Comparison of ENCODE assay signal across 11 cellular contexts in the genomic region with DNA sequence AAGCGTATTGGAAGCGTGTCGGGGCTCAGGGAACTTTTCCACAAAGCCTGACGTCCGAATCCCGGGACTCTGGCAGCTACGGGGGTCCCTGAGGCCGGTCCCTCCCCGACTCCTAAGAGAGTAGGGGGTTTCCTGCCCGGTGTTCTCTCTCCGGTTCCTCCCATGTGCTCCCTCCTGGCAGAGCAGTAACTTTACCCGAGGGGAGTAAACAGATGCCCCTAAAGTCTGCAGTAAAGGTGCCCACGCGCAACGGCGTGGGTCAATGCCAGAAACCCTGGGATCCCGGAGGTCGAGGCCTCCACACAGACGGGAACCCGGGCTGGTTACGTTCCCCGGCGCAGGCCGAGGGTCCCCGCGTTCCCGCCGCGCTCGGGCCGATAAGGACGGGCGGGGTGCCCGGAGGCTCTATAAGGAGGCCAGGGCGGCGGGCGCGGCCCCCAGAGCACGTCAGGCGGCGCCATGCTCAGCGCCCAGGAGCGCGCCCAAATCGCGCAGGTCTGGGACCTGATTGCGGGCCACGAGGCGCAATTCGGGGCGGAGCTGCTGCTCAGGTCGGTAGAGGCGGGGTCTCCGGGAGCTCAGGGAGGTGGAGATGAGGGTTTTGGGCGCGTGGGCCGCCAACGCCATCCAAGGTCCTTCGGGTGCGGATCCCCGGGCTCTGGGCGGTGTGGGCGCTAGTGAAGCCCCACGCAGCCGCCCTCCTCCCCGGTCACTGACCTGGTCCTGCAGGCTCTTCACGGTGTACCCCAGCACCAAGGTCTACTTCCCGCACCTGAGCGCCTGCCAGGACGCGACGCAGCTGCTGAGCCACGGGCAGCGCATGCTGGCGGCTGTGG. TPM values are rescaled to one million over a fixed set of nuclear protein-coding genes. Genes with fewer than 3 reads are reported as not detected.
DNase-seq lines count a peak whose midpoint lies in the region; ATAC-seq lines count a peak whose summit lies in the region.
"Had no signal": no experiment of that assay in that cellular context is flagged by ENCODE, and none has a peak within 500 bp of the region (broad histone marks: within the 10 kb centered on the region; RNA-seq: fewer than 3 reads in every experiment).

A gene with protein sequence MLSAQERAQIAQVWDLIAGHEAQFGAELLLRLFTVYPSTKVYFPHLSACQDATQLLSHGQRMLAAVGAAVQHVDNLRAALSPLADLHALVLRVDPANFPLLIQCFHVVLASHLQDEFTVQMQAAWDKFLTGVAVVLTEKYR (plus strand): TSS at position 440 of the 836 bp plus-strand sequence. CDS start 20 bp downstream, at position 460.

- intact Hi-C loops in activated naive CD4-positive, alpha-beta T cell treated with anti-CD3 and anti-CD28 coated beads for 36 hours (cut with micrococcal nuclease) = no loop called here

- no peak within 1 kb of the TSS for H3K9ac ChIP-seq in iPS-15b (ENCODE audit: low read depth, low read length)

- POLR2A ChIA-PET in activated CD8-positive, alpha-beta T cell treated with anti-CD3 and anti-CD28 coated beads, Interleukin-2, amount 10 ng/mL, durations not matched to agents 7 days and 5 days (lab: Charles Lee) = no interaction called here

- H3K36me3 Mint-ChIP-seq in activated naive CD4-positive, alpha-beta T cell treated with anti-CD3 and anti-CD28 coated beads, Interleukin-2, amount 10 ng/mL, durations not matched to agents 7 days and 5 days = no peaks in the 10 kb centered on the region
- no peaks in the 10 kb centered on the region for H3K36me3 Mint-ChIP-seq in activated naive CD4-positive, alpha-beta T cell treated with anti-CD3 and anti-CD28 coated beads for 36 hours (ENCODE audit: low read depth)
- no peaks in the 10 kb centered on the region for H3K36me3 Mint-ChIP-seq in activated CD8-positive, alpha-beta T cell treated with anti-CD3 and anti-CD28 coated beads, Interleukin-2, amount 10 ng/mL, durations not matched to agents 7 days and 5 days (ENCODE audit: low read depth)
- no peaks in the 10 kb centered on the region for H3K36me3 Mint-ChIP-seq in stimulated activated naive CD8-positive, alpha-beta T cell treated with anti-CD3 and anti-CD28 coated beads, Interleukin-15, Interleukin-2, amounts not matched to agents 100 ng/mL and 50 ng/mL, for 24 hours (ENCODE audit: low read depth)

- H3K4me1 ChIP-seq in iPS-15b (ENCODE audit: control insufficient read depth, insufficient read depth, low read length) = peaks cover 4% of the 10 kb centered on the region

- H3K9me3 ChIP-seq in iPS-15b (ENCODE audit: control insufficient read depth, insufficient read depth, low read length) = no peaks in the 10 kb centered on the region
- H3K9me3 ChIP-seq: ascending aorta had no signal

- no peak for DNase-seq in activated naive CD4-positive, alpha-beta T cell treated with anti-CD3 and anti-CD28 coated beads, Interleukin-2, amount 10 ng/mL, durations not matched to agents 7 days and 5 days
- no peak for DNase-seq in activated naive CD4-positive, alpha-beta T cell treated with anti-CD3 and anti-CD28 coated beads for 36 hours
- DNase-seq in activated CD8-positive, alpha-beta T cell treated with anti-CD3 and anti-CD28 coated beads, Interleukin-2, amount 10 ng/mL, durations not matched to agents 7 days and 5 days = no peak
- no peak for DNase-seq in COLO829 (ENCODE audit: low spot score)
- DNase-seq in mucosa of gallbladder (ENCODE audit: low spot score) = no peak
- DNase-seq: NCI-H510A had no signal

- peaks cover 7% of the 10 kb centered on the region for H3K4me1 Mint-ChIP-seq in activated naive CD4-positive, alpha-beta T cell treated with anti-CD3 and anti-CD28 coated beads, Interleukin-2, amount 10 ng/mL, durations not matched to agents 7 days and 5 days
- H3K4me1 Mint-ChIP-seq in activated naive CD4-positive, alpha-beta T cell treated with anti-CD3 and anti-CD28 coated beads for 36 hours (ENCODE audit: low read depth) = peaks cover 2% of the 10 kb centered on the region
- H3K4me1 Mint-ChIP-seq in activated CD8-positive, alpha-beta T cell treated with anti-CD3 and anti-CD28 coated beads, Interleukin-2, amount 10 ng/mL, durations not matched to agents 7 days and 5 days (ENCODE audit: low read depth) = peaks cover 5% of the 10 kb centered on the region
- peaks cover 16% of the 10 kb centered on the region for H3K4me1 Mint-ChIP-seq in stimulated activated naive CD8-positive, alpha-beta T cell treated with anti-CD3 and anti-CD28 coated beads, Interleukin-15, Interleukin-2, amounts not matched to agents 100 ng/mL and 50 ng/mL, for 24 hours (ENCODE audit: low read depth)

- ATAC-seq in activated CD8-positive, alpha-beta T cell treated with anti-CD3 and anti-CD28 coated beads, Interleukin-2, amount 10 ng/mL, durations not matched to agents 7 days and 5 days = peak; percentile 13
- no peak for ATAC-seq in HG03571 (IDR thresholded peaks at IDR 0.05; ENCODE audit: unreplicated experiment)

- no peak within 1 kb of the TSS for H3K4me3 Mint-ChIP-seq in activated naive CD4-positive, alpha-beta T cell treated with anti-CD3 and anti-CD28 coated beads, Interleukin-2, amount 10 ng/mL, durations not matched to agents 7 days and 5 days
- H3K4me3 Mint-ChIP-seq in activated naive CD4-positive, alpha-beta T cell treated with anti-CD3 and anti-CD28 coated beads for 36 hours = no peak within 1 kb of the TSS
- H3K4me3 Mint-ChIP-seq in activated CD8-positive, alpha-beta T cell treated with anti-CD3 and anti-CD28 coated beads, Interleukin-2, amount 10 ng/mL, durations not matched to agents 7 days and 5 days = peak within 1 kb of the TSS; percentile 31
- H3K4me3 Mint-ChIP-seq in stimulated activated naive CD8-positive, alpha-beta T cell treated with anti-CD3 and anti-CD28 coated beads, Interleukin-15, Interleukin-2, amounts not matched to agents 100 ng/mL and 50 ng/mL, for 24 hours = peak within 1 kb of the TSS; percentile 30
- H3K4me3 Mint-ChIP-seq: T-helper 2 cell treated with Interferon-gamma antibody and Interleukin-4, amounts not matched to agents 5 μg/mL and 100 μg/mL, for 36 hours had no signal

- H3K27me3 ChIP-seq in iPS-15b (ENCODE audit: control insufficient read depth, insufficient read depth, low read length) = peaks cover 73% of the 10 kb centered on the region

- H3K9me3 Mint-ChIP-seq in activated naive CD4-positive, alpha-beta T cell treated with anti-CD3 and anti-CD28 coated beads, Interleukin-2, amount 10 ng/mL, durations not matched to agents 7 days and 5 days = no peaks in the 10 kb centered on the region
- H3K9me3 Mint-ChIP-seq in activated naive CD4-positive, alpha-beta T cell treated with anti-CD3 and anti-CD28 coated beads for 36 hours = no peaks in the 10 kb centered on the region
- H3K9me3 Mint-ChIP-seq in activated CD8-positive, alpha-beta T cell treated with anti-CD3 and anti-CD28 coated beads, Interleukin-2, amount 10 ng/mL, durations not matched to agents 7 days and 5 days (ENCODE audit: insufficient read depth) = no peaks in the 10 kb centered on the region
- H3K9me3 Mint-ChIP-seq in stimulated activated naive CD8-positive, alpha-beta T cell treated with anti-CD3 and anti-CD28 coated beads, Interleukin-15, Interleukin-2, amounts not matched to agents 100 ng/mL and 50 ng/mL, for 24 hours = no peaks in the 10 kb centered on the region
- H3K9me3 Mint-ChIP-seq: T-helper 2 cell treated with Interferon-gamma antibody and Interleukin-4, amounts not matched to agents 5 μg/mL and 100 μg/mL, for 36 hours had no signal

- H3K27ac Mint-ChIP-seq in activated naive CD4-positive, alpha-beta T cell treated with anti-CD3 and anti-CD28 coated beads, Interleukin-2, amount 10 ng/mL, durations not matched to agents 7 days and 5 days = peak within 1 kb of the TSS; percentile 45
- H3K27ac Mint-ChIP-seq in activated naive CD4-positive, alpha-beta T cell treated with anti-CD3 and anti-CD28 coated beads for 36 hours = no peak within 1 kb of the TSS
- no peak within 1 kb of the TSS for H3K27ac Mint-ChIP-seq in activated CD8-positive, alpha-beta T cell treated with anti-CD3 and anti-CD28 coated beads, Interleukin-2, amount 10 ng/mL, durations not matched to agents 7 days and 5 days
- H3K27ac Mint-ChIP-seq in stimulated activated naive CD8-positive, alpha-beta T cell treated with anti-CD3 and anti-CD28 coated beads, Interleukin-15, Interleukin-2, amounts not matched to agents 100 ng/mL and 50 ng/mL, for 24 hours = no peak within 1 kb of the TSS
- H3K27ac Mint-ChIP-seq: T-helper 2 cell treated with Interferon-gamma antibody and Interleukin-4, amounts not matched to agents 5 μg/mL and 100 μg/mL, for 36 hours had no signal

- peak within 1 kb of the TSS; percentile 41 for H3K4me3 ChIP-seq in iPS-15b (ENCODE audit: low read depth, low read length)

- CTCF ChIA-PET in activated naive CD4-positive, alpha-beta T cell treated with anti-CD3 and anti-CD28 coated beads, Interleukin-2, amount 10 ng/mL, durations not matched to agents 7 days and 5 days (lab: Charles Lee) = interaction anchor here (0.6 kb wide), 1 partner anchor 69 kb away, joined by 3 read pairs; no protein-coding TSS in a partner anchor
- CTCF ChIA-PET in activated naive CD4-positive, alpha-beta T cell treated with anti-CD3 and anti-CD28 coated beads for 36 hours (lab: Charles Lee) = no interaction called here
- CTCF ChIA-PET in activated CD8-positive, alpha-beta T cell treated with anti-CD3 and anti-CD28 coated beads, Interleukin-2, amount 10 ng/mL, durations not matched to agents 7 days and 5 days (lab: Charles Lee) = no interaction called here

- no peaks in the 10 kb centered on the region for H3K36me3 ChIP-seq in iPS-15b (ENCODE audit: control insufficient read depth, insufficient read depth, low read length)
- H3K36me3 ChIP-seq: ascending aorta had no signal

- peaks cover 89% of the 10 kb centered on the region for H3K27me3 Mint-ChIP-seq in activated naive CD4-positive, alpha-beta T cell treated with anti-CD3 and anti-CD28 coated beads, Interleukin-2, amount 10 ng/mL, durations not matched to agents 7 days and 5 days
- peaks cover 51% of the 10 kb centered on the region for H3K27me3 Mint-ChIP-seq in activated naive CD4-positive, alpha-beta T cell treated with anti-CD3 and anti-CD28 coated beads for 36 hours (ENCODE audit: low read depth)
- peaks cover 45% of the 10 kb centered on the region for H3K27me3 Mint-ChIP-seq in activated CD8-positive, alpha-beta T cell treated with anti-CD3 and anti-CD28 coated beads, Interleukin-2, amount 10 ng/mL, durations not matched to agents 7 days and 5 days (ENCODE audit: low read depth)
- peaks cover 51% of the 10 kb centered on the region for H3K27me3 Mint-ChIP-seq in stimulated activated naive CD8-positive, alpha-beta T cell treated with anti-CD3 and anti-CD28 coated beads, Interleukin-15, Interleukin-2, amounts not matched to agents 100 ng/mL and 50 ng/mL, for 24 hours

RNA-seq across cellular contexts. Expression of the gene that starts here (rescaled TPM):
- total RNA-seq in activated naive CD4-positive, alpha-beta T cell treated with anti-CD3 and anti-CD28 coated beads for 36 hours = not detected
- total RNA-seq in activated CD8-positive, alpha-beta T cell treated with anti-CD3 and anti-CD28 coated beads, Interleukin-2, amount 10 ng/mL, durations not matched to agents 7 days and 5 days = not detected
- not detected for total RNA-seq in mucosa of gallbladder
- total RNA-seq: ascending aorta had no signal

Comparison
In these comparisons a context has a peak if more than half of its experiments do, and no peak if none do; other contexts are left out.
1. Peak in ATAC-seq in activated CD8-positive, alpha-beta T cell treated with anti-CD3 and anti-CD28 coated beads, Interleukin-2, amount 10 ng/mL, durations not matched to agents 7 days and 5 days; RNA of the gene not detected or under 1 TPM.
2. H3K4me3 Mint-ChIP-seq: peak in activated CD8-positive, alpha-beta T cell treated with anti-CD3 and anti-CD28 coated beads, Interleukin-2, amount 10 ng/mL, durations not matched to agents 7 days and 5 days (single experiment) and stimulated activated naive CD8-positive, alpha-beta T cell treated with anti-CD3 and anti-CD28 coated beads, Interleukin-15, Interleukin-2, amounts not matched to agents 100 ng/mL and 50 ng/mL, for 24 hours (single experiment); none in activated naive CD4-positive, alpha-beta T cell treated with anti-CD3 and anti-CD28 coated beads, Interleukin-2, amount 10 ng/mL, durations not matched to agents 7 days and 5 days (single experiment) and activated naive CD4-positive, alpha-beta T cell treated with anti-CD3 and anti-CD28 coated beads for 36 hours (single experiment).